Comparison of ENCODE assay signal across 20 cellular contexts in genomic region chrX:38276089-38276488, GRCh38. TPM values are rescaled to one million over a fixed set of nuclear protein-coding genes. Genes with fewer than 3 reads are reported as not detected.
DNase-seq lines count a peak whose midpoint lies in the region; ATAC-seq and TF ChIP-seq lines count a peak whose summit lies in the region.
"Had no signal": no experiment of that assay in that cellular context is flagged by ENCODE, and none has a peak within 500 bp of the region (broad histone marks: within the 10 kb centered on the region; RNA-seq: fewer than 3 reads in every experiment).

No MANE protein-coding gene starts in this region.

- H3K79me2 ChIP-seq in smooth muscle cell (ENCODE audit: low read depth): no peaks in the 10 kb centered on the region

- WGBS in smooth muscle cell (ENCODE audit: low lambda C conversion rate): 80% methylated on average over 2 of the region's 2 CpGs

- ATAC-seq in foreskin keratinocyte: peak; percentile 39
- ATAC-seq in GM19351 (IDR thresholded peaks at IDR 0.05; ENCODE audit: unreplicated experiment): no peak
- no peak for ATAC-seq in HG03521 (IDR thresholded peaks at IDR 0.05; ENCODE audit: unreplicated experiment)

- no peaks in the 10 kb centered on the region for H3K36me3 ChIP-seq in SJSA1
- no peaks in the 10 kb centered on the region for H3K36me3 ChIP-seq in smooth muscle cell (ENCODE audit: low read depth)
- H3K36me3 ChIP-seq: BLaER1, right lobe of liver, thyroid gland had no signal

- H3K4me3 ChIP-seq in SJSA1 (no peak overlapping the region), smooth muscle cell (no peak overlapping the region)
- H3K4me3 ChIP-seq: BLaER1, right lobe of liver, thyroid gland had no signal

- H3K27me3 ChIP-seq in SJSA1 (replicated peaks): no peaks in the 10 kb centered on the region
- H3K27me3 ChIP-seq in foreskin keratinocyte: no peaks in the 10 kb centered on the region
- H3K27me3 ChIP-seq in smooth muscle cell (ENCODE audit: low read depth): no peaks in the 10 kb centered on the region
- H3K27me3 ChIP-seq: BLaER1, right lobe of liver, thyroid gland had no signal

- H2AFZ ChIP-seq in smooth muscle cell (ENCODE audit: low read depth): no peak overlapping the region

- H3K9ac ChIP-seq in smooth muscle cell (ENCODE audit: low read depth): no peak overlapping the region
- H3K9ac ChIP-seq: BLaER1 had no signal

- no peaks in the 10 kb centered on the region for H4K20me1 ChIP-seq in smooth muscle cell (ENCODE audit: low read depth)
- H4K20me1 ChIP-seq: BLaER1 had no signal

- H3K9me3 ChIP-seq in SJSA1 (replicated peaks): no peaks in the 10 kb centered on the region
- no peaks in the 10 kb centered on the region for H3K9me3 ChIP-seq in smooth muscle cell (replicated peaks; ENCODE audit: low read depth)
- H3K9me3 ChIP-seq: BLaER1, right lobe of liver, thyroid gland had no signal

- H3F3A ChIP-seq in smooth muscle cell (ENCODE audit: low read depth): no peaks in the 10 kb centered on the region

- TF ChIP-seq CTCF in foreskin keratinocyte (conservative IDR thresholded peaks at IDR 0.05) (no peak), smooth muscle cell (IDR thresholded peaks at IDR 0.05; ENCODE audit: borderline replicate concordance, insufficient read depth, poor library complexity, severe bottlenecking) (no peak)

- H3K27ac ChIP-seq in SJSA1 (peak overlapping the region; percentile 26; the same call in 1 of the 2 replicates), foreskin keratinocyte (no peak overlapping the region), smooth muscle cell (ENCODE audit: low read depth) (peak overlapping the region; percentile 78)
- H3K27ac ChIP-seq: BLaER1, right lobe of liver, thyroid gland had no signal

- peak overlapping the region; percentile 44 for H3K4me2 ChIP-seq in smooth muscle cell
- H3K4me2 ChIP-seq: BLaER1 had no signal

- DNase-seq in DMS53 treated with DMSO at 0.1 percent for 48 hours (lab: John Stamatoyannopoulos, UW; ENCODE audit: unreplicated experiment) (peak; percentile 16), SJSA1 (ENCODE audit: low read depth in 1 of 2, low spot score in 2 of 2) (no peak), foreskin keratinocyte (no peak), smooth muscle cell (lab: John Stamatoyannopoulos, UW; ENCODE audit: unreplicated experiment) (no peak), globus pallidus (ENCODE audit: low spot score) (no peak)
- DNase-seq: activated CD4-positive, alpha-beta T cell treated with anti-CD3 and anti-CD28 coated beads, Interleukin-2, amount 10 ng/mL, durations not matched to agents 24 days and 14 days; activated gamma-delta T cell; activated naive CD8-positive, alpha-beta T cell treated with anti-CD3 and anti-CD28 coated beads, Interleukin-2, amount 10 ng/mL, durations not matched to agents 7 days and 5 days; activated T-cell treated with anti-CD3 and anti-CD28 coated beads, Interleukin-2, amount 50 U/mL, for 24 hours; DMS153; H9; Kasumi-1; NCI-H446 treated with DMSO at 0.1 percent for 48 hours; NCI-H774; right lobe of liver; stimulated activated CD4-positive, alpha-beta T cell treated with anti-CD3 and anti-CD28 coated beads, Interleukin-4, amount 100 ng/mL, for 1 hour; thyroid gland had no signal

- H3K4me1 ChIP-seq in SJSA1 (replicated peaks) (peaks cover 24% of the 10 kb centered on the region), foreskin keratinocyte (peaks cover 6% of the 10 kb centered on the region), smooth muscle cell (ENCODE audit: low read depth) (no peaks in the 10 kb centered on the region)
- H3K4me1 ChIP-seq: right lobe of liver, thyroid gland had no signal

RNA-seq across cellular contexts. Expression of gene RPGR, which starts 51.2 kb away (rescaled TPM):
- total RNA-seq in SJSA1 (2014; rRNA removed; shearing (Covaris generic)): 5.1 and 8.4 TPM in 2 replicates
- total RNA-seq in foreskin keratinocyte: 5.0 and 5.4 TPM in 2 replicates
- 2.2 and 2.4 TPM in 2 replicates for polyA plus RNA-seq in foreskin keratinocyte
- 9.2 and 11.5 TPM in 2 replicates for total RNA-seq in smooth muscle cell
- 2.1 and 2.4 TPM in 2 replicates for polyA plus RNA-seq in smooth muscle cell

RNA-seq across cellular contexts. Expression of gene SRPX, which starts 55.4 kb away (rescaled TPM):
- 8.5 and 13.4 TPM in 2 replicates for total RNA-seq in SJSA1 (2014; rRNA removed; shearing (Covaris generic))
- total RNA-seq in foreskin keratinocyte: 68.8 and 129 TPM in 2 replicates
- 65.6 and 118 TPM in 2 replicates for polyA plus RNA-seq in foreskin keratinocyte
- 35.0 and 46.1 TPM in 2 replicates for total RNA-seq in smooth muscle cell
- polyA plus RNA-seq in smooth muscle cell: 49.3 and 64.9 TPM in 2 replicates
- total RNA-seq: activated CD4-positive, alpha-beta T cell treated with anti-CD3 and anti-CD28 coated beads, Interleukin-2, amount 10 ng/mL, durations not matched to agents 24 days and 14 days had no signal
